ENCODE assay signal across 1 cellular context in the genomic region with DNA sequence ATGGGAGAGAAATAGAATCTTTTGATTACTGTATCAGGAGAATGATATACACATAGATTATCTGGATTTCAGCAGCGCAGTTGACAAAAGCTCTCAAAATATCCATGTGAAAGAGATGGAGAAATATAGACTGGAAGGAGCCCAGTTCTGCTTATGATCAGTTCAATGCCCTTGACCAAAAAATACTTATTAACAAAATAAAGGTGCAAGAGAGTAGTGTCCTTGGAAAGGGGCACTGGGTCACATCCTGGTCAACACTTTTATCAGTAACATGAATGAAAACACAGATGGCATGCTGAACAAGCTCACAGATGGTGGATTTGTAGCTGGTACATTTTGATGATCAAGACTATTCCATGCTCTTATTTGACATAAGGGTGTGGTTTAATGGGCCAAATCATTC.
TF ChIP-seq lines count a peak whose summit lies in the region.

No MANE protein-coding gene starts in this region.

TF ChIP-seq in liver, 16 proteins besides CTCF, POLR2A, EP300 and RAD21 (continued from another document):
- TF ChIP-seq REST (IDR thresholded peaks at IDR 0.05), result no peak
- TF ChIP-seq YY1 (IDR thresholded peaks at IDR 0.05), result peak; percentile 40
- no peak for TF ChIP-seq FOXA2 (IDR thresholded peaks at IDR 0.05)
- peak; percentile 79 to 85 for TF ChIP-seq HNF4A (conservative IDR thresholded peaks at IDR 0.05)
- TF ChIP-seq, protein P1, sequence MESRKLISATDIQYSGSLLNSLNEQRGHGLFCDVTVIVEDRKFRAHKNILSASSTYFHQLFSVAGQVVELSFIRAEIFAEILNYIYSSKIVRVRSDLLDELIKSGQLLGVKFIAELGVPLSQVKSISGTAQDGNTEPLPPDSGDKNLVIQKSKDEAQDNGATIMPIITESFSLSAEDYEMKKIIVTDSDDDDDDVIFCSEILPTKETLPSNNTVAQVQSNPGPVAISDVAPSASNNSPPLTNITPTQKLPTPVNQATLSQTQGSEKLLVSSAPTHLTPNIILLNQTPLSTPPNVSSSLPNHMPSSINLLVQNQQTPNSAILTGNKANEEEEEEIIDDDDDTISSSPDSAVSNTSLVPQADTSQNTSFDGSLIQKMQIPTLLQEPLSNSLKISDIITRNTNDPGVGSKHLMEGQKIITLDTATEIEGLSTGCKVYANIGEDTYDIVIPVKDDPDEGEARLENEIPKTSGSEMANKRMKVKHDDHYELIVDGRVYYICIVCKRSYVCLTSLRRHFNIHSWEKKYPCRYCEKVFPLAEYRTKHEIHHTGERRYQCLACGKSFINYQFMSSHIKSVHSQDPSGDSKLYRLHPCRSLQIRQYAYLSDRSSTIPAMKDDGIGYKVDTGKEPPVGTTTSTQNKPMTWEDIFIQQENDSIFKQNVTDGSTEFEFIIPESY (IDR thresholded peaks at IDR 0.05), result peak; percentile 53
- no peak for TF ChIP-seq TAF1 (conservative IDR thresholded peaks at IDR 0.05)
- peak; percentile 67 for TF ChIP-seq SP1 (IDR thresholded peaks at IDR 0.05)
- TF ChIP-seq JUND (IDR thresholded peaks at IDR 0.05), result peak; percentile 35 to 50
- no peak for TF ChIP-seq EGR1 (IDR thresholded peaks at IDR 0.05; ENCODE audit: low read depth in 2 of 2)
- peak; percentile 46 for TF ChIP-seq NR2F2 (IDR thresholded peaks at IDR 0.05)
- TF ChIP-seq RXRA (IDR thresholded peaks at IDR 0.05), result peak; percentile 92 to 96
- TF ChIP-seq GABPA (IDR thresholded peaks at IDR 0.05 in 1 of 2, conservative IDR thresholded peaks at IDR 0.05 in 1 of 2), result no peak
- TF ChIP-seq HNF4G (IDR thresholded peaks at IDR 0.05), result peak; percentile 36
- peak; percentile 36 for TF ChIP-seq MAX (IDR thresholded peaks at IDR 0.05)
